In the genomic region with DNA sequence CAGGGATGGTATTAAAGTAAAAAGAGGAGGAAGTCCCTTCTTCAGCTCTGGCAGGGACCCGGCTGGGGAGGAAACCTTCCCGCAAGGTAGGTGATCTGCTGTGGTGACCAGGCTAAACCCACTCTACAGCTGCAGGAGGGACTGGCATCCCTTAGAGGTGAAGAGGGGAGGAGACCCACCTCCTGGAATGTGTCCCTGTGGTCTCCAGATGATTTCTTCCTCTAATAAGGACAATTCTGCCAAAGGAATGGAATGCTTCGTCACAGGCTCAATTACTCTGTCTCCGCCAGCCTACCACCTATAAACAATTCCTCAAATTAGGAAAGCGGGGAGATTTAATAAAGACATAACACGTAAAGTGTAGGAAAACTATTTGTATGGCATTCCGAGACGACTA, we compare ENCODE assay signal across 8 cellular contexts. TPM values are rescaled to one million over a fixed set of nuclear protein-coding genes. Genes with fewer than 3 reads are reported as not detected.
DNase-seq lines count a peak whose midpoint lies in the region; ATAC-seq, FAIRE-seq and TF ChIP-seq lines count a peak whose summit lies in the region.

No MANE protein-coding gene starts in this region.

- H3K4me2 ChIP-seq in K562 (ENCODE audit: insufficient read depth, low read length), result peak overlapping the region; percentile 82

- no peaks in the 10 kb centered on the region for H3K27me3 Mint-ChIP-seq in IgD-negative memory B cell

- peak overlapping the region in 2 of 3 donors; percentile 67 to 93 for H3K27ac Mint-ChIP-seq in IgD-negative memory B cell

- CTCF ChIA-PET in K562 (lab: Yijun Ruan, JAX; ENCODE audit: low intra/inter-chr PET ratio), result interaction anchor here (0.6 to 2.1 kb wide), 6 partner anchors 54 to 326 kb away, joined by 3 to 15 read pairs (median 3); no protein-coding TSS in a partner anchor

- 33% methylated on average over 6 of the region's 8 CpGs for WGBS in K562 (ENCODE audit: insufficient coverage, low coverage, missing lambda C conversion rate)
- WGBS in suprapubic skin, result 13% methylated on average over 8 of the region's 8 CpGs

- no peaks in the 10 kb centered on the region for H3K9me3 Mint-ChIP-seq in IgD-negative memory B cell

- BruUV-seq in K562 (replicated peaks; lab: Mats Ljungman, UMichigan), result TSS peak; percentile 84

- TF ChIP-seq CTCF in AG09309 (IDR thresholded peaks at IDR 0.05; ENCODE audit: control insufficient read depth, insufficient read depth, low read depth, low read length, missing control alignments) (no peak), K562 (IDR thresholded peaks at IDR 0.05 in 2 of 3, conservative IDR thresholded peaks at IDR 0.05 in 1 of 3; ENCODE audit: insufficient read depth in 2 of 3, low read depth in 1 of 3, low read length in 3 of 3) (no peak), suprapubic skin (IDR thresholded peaks at IDR 0.05) (no peak)

- ATAC-seq in K562, result no peak
- peak; percentile 1 for ATAC-seq in left colon
- no peak for ATAC-seq in GM19455 (IDR thresholded peaks at IDR 0.05; ENCODE audit: unreplicated experiment)

- H3K79me2 ChIP-seq in K562 (ENCODE audit: control insufficient read depth, insufficient read depth, low read length), result peaks cover 37% of the 10 kb centered on the region

- H3K9me3 ChIP-seq in K562 (replicated peaks; ENCODE audit: control insufficient read depth, insufficient read depth, low read depth, low read length) (no peaks in the 10 kb centered on the region), suprapubic skin (no peaks in the 10 kb centered on the region)

- peak; percentile 44 for FAIRE-seq in K562 (lab: Jason Lieb, UNC)

- peak overlapping the region; percentile 86 to 94 (median 90) for H3K4me3 Mint-ChIP-seq in IgD-negative memory B cell

- in situ Hi-C loops in K562 (cut with MboI), result loop anchor here (10.0 kb wide), 1 partner anchor 69 kb away; no protein-coding TSS in a partner anchor

- H4K20me1 ChIP-seq in K562 (replicated peaks; ENCODE audit: control insufficient read depth, insufficient read depth, low read length), result peaks cover 11% of the 10 kb centered on the region; the same call in 1 of the 2 replicates

- peaks cover 27 to 32% (median 27%) of the 10 kb centered on the region in 3 donors for H3K4me1 Mint-ChIP-seq in IgD-negative memory B cell

- TF ChIP-seq POLR2A in K562 (conservative IDR thresholded peaks at IDR 0.05) (no peak), suprapubic skin (IDR thresholded peaks at IDR 0.05) (no peak)

- H3K4me3 ChIP-seq in AG09309 (ENCODE audit: control insufficient read depth, low read depth, low read length), result peak overlapping the region; percentile 52
- H3K4me3 ChIP-seq in K562, result peak overlapping the region; percentile 68
- peak overlapping the region; percentile 62 for H3K4me3 ChIP-seq in suprapubic skin

- peak overlapping the region; percentile 64 for H3K27ac ChIP-seq in K562 (ENCODE audit: extremely low read depth, low read depth, low read length)
- H3K27ac ChIP-seq in suprapubic skin, result peak overlapping the region; percentile 64

- peak overlapping the region; percentile 97 for H2AFZ ChIP-seq in K562 (ENCODE audit: low read depth, low read length)

- H3K36me3 Mint-ChIP-seq in IgD-negative memory B cell, result no peaks in the 10 kb centered on the region

- no peak for TF ChIP-seq EP300 in K562 (IDR thresholded peaks at IDR 0.05; ENCODE audit: low read length)
- TF ChIP-seq EP300 in suprapubic skin (IDR thresholded peaks at IDR 0.05), result no peak

- peaks cover 2 to 9% of the 10 kb centered on the region in 2 experiments; a peak in 3 of 5 replicates for H3K4me1 ChIP-seq in K562 (replicated peaks in 1 of 2; ENCODE audit: control insufficient read depth in 2 of 2, insufficient read depth in 2 of 2, low read length in 2 of 2)
- peaks cover 32% of the 10 kb centered on the region for H3K4me1 ChIP-seq in suprapubic skin

- intact Hi-C loops in K562 (cut with micrococcal nuclease), result loop anchor here (1.0 to 5.0 kb wide), 4 partner anchors 54 to 1137 kb away; no protein-coding TSS in a partner anchor
- intact Hi-C loops in left colon (cut with DNase I, micrococcal nuclease), result loop anchor here in 1 of 2 donors (2.0 kb wide), 1 partner anchor 53 kb away; no protein-coding TSS in a partner anchor
- intact Hi-C loops in posterior vena cava (cut with DNase I), result loop anchor here (5.0 to 10.0 kb wide), 3 partner anchors 52 to 1149 kb away; no protein-coding TSS in a partner anchor

- TF ChIP-seq RAD21 in K562 (CRISPR knock-in tag; conservative IDR thresholded peaks at IDR 0.05 in 1 of 2, IDR thresholded peaks at IDR 0.05 in 1 of 2), result no peak

- H3K36me3 ChIP-seq in K562 (ENCODE audit: control insufficient read depth, insufficient read depth, low read length), result no peaks in the 10 kb centered on the region
- H3K36me3 ChIP-seq in suprapubic skin, result no peaks in the 10 kb centered on the region

- peak overlapping the region; percentile 53 to 72; a peak in 3 of 4 replicates for H3K9ac ChIP-seq in K562 (ENCODE audit: insufficient read depth in 1 of 2, low read depth in 2 of 2, low read length in 2 of 2)

- no peak for DNase-seq in AG09309 (ENCODE audit: low read depth)
- DNase-seq in K562 (ENCODE audit: extremely low read depth in 1 of 4, low spot score in 3 of 4), result no peak
- DNase-seq in left colon, result peak; percentile 18 to 33
- no peak for DNase-seq in suprapubic skin (ENCODE audit: low spot score in 2 of 2)
- no peak for DNase-seq in NCI-H128 (lab: John Stamatoyannopoulos, UW; ENCODE audit: unreplicated experiment)
- DNase-seq in posterior vena cava (ENCODE audit: low spot score), result no peak

- POLR2A ChIA-PET in K562 (lab: Yijun Ruan, JAX), result interaction anchor here (0.6 kb wide), 1 partner anchor 228 kb away, joined by 3 read pairs; no protein-coding TSS in a partner anchor

- H3K9me1 ChIP-seq in K562 (ENCODE audit: control insufficient read depth, insufficient read depth, low read length), result no peaks in the 10 kb centered on the region

- H3K27me3 ChIP-seq in K562 (ENCODE audit: control insufficient read depth in 2 of 2, insufficient read depth in 2 of 2, low read length in 2 of 2), result no peaks in the 10 kb centered on the region
- H3K27me3 ChIP-seq in suprapubic skin, result no peaks in the 10 kb centered on the region

TF ChIP-seq in K562, 482 proteins besides CTCF, POLR2A, EP300 and RAD21 (continues in another document):
- TF ChIP-seq MAFF (IDR thresholded peaks at IDR 0.05; ENCODE audit: low read length), result no peak

RNA-seq across cellular contexts. Expression of a gene that starts 0.6 kb away (rescaled TPM):
- 31.1 TPM for polyA plus RNA-seq in IgD-negative memory B cell
- 12.8 and 71.8 TPM in 2 replicates for total RNA-seq in K562 (2011; cell fraction: chromatin; rRNA removed; ENCODE audit: low replicate concordance)
- total RNA-seq in K562 (2011; cell fraction: nucleolus; rRNA removed), result 5.8 and 9.7 TPM in 2 replicates
- total RNA-seq in K562 (2011; cell fraction: nucleoplasm; rRNA removed), result 20.5 and 29.9 TPM in 2 replicates
- 13.1 and 13.5 TPM in 2 replicates for total RNA-seq in K562 (2014; rRNA removed)
- 14.4 and 15.6 TPM in 2 replicates for total RNA-seq in K562 (2014; rRNA removed; fragmentation: Illumina TruSeq; extraction: Trizol)
- 19.3 and 20.8 TPM in 2 replicates for total RNA-seq in K562 (2015; rRNA removed; fragmentation: Illumina TruSeq; extraction: Trizol)
- 23.7 TPM in 2 replicates for total RNA-seq in K562 (2021)
- polyA plus RNA-seq in K562 (2011; rRNA removed), result 6.2 and 10.2 TPM in 2 replicates
- 1.9 and 2.9 TPM in 2 replicates for polyA plus RNA-seq in K562 (2011; cell fraction: cytosol; rRNA removed)
- polyA plus RNA-seq in K562 (2011; cell fraction: nucleus; rRNA removed), result 5.9 and 7.5 TPM in 2 replicates
- polyA plus RNA-seq in K562 (2012), result 6.5 and 10.7 TPM in 2 replicates
- polyA plus RNA-seq in K562 (2014; fragmentation: Illumina TruSeq; extraction: Trizol), result 12.6 and 19.2 TPM in 2 replicates
- 1 to 10 TPM; 6.2 TPM for polyA plus RNA-seq in K562 (2014; fragmentation: Nextera tagmentation; extraction: Ambion mirVana)
- polyA plus RNA-seq in K562 (2014; rRNA removed), result 10.6 and 13.0 TPM in 2 replicates
- 31.5 and 31.8 TPM in 2 replicates for polyA minus RNA-seq in K562 (2011; rRNA and poly(A)+ RNA removed)
- polyA minus RNA-seq in K562 (2011; cell fraction: cytosol; rRNA and poly(A)+ RNA removed), result 12.0 and 20.3 TPM in 2 replicates
- polyA minus RNA-seq in K562 (2011; cell fraction: nucleus; rRNA and poly(A)+ RNA removed), result 20.5 and 34.2 TPM in 2 replicates
- 10 to 100 TPM; 29.2 to 29.7 TPM for total RNA-seq in left colon
- 10 to 100 TPM; 17.8 to 48.2 (median 28.5) TPM for total RNA-seq in suprapubic skin
- total RNA-seq in posterior vena cava, result 10 to 100 TPM; 38.8 to 43.1 TPM

RNA-seq across cellular contexts. Expression of a gene that starts 47.0 kb away (rescaled TPM):
- 114 TPM for polyA plus RNA-seq in IgD-negative memory B cell
- total RNA-seq in K562 (2011; cell fraction: chromatin; rRNA removed; ENCODE audit: low replicate concordance), result 34.0 and 182 TPM in 2 replicates
- 12.3 and 20.1 TPM in 2 replicates for total RNA-seq in K562 (2011; cell fraction: nucleolus; rRNA removed)
- total RNA-seq in K562 (2011; cell fraction: nucleoplasm; rRNA removed), result 82.9 and 163 TPM in 2 replicates
- total RNA-seq in K562 (2014; rRNA removed), result 33.9 and 34.9 TPM in 2 replicates
- total RNA-seq in K562 (2014; rRNA removed; fragmentation: Illumina TruSeq; extraction: Trizol), result 76.4 and 87.4 TPM in 2 replicates
- 52.2 and 58.3 TPM in 2 replicates for total RNA-seq in K562 (2015; rRNA removed; fragmentation: Illumina TruSeq; extraction: Trizol)
- 42.4 and 45.9 TPM in 2 replicates for total RNA-seq in K562 (2021)
- polyA plus RNA-seq in K562 (2011; rRNA removed), result 45.0 and 56.6 TPM in 2 replicates
- 4.4 and 10.9 TPM in 2 replicates for polyA plus RNA-seq in K562 (2011; cell fraction: cytosol; rRNA removed)
- polyA plus RNA-seq in K562 (2011; cell fraction: nucleus; rRNA removed), result 24.9 and 29.1 TPM in 2 replicates
- 29.5 and 32.7 TPM in 2 replicates for polyA plus RNA-seq in K562 (2012)
- 41.5 and 58.0 TPM in 2 replicates for polyA plus RNA-seq in K562 (2014; fragmentation: Illumina TruSeq; extraction: Trizol)
- polyA plus RNA-seq in K562 (2014; fragmentation: Nextera tagmentation; extraction: Ambion mirVana), result 10 to 100 TPM; 46.2 to 46.5 TPM
- polyA plus RNA-seq in K562 (2014; rRNA removed), result 39.0 and 48.7 TPM in 2 replicates
- 46.1 and 56.4 TPM in 2 replicates for polyA minus RNA-seq in K562 (2011; rRNA and poly(A)+ RNA removed)
- 10.5 and 10.8 TPM in 2 replicates for polyA minus RNA-seq in K562 (2011; cell fraction: cytosol; rRNA and poly(A)+ RNA removed)
- 27.7 and 48.0 TPM in 2 replicates for polyA minus RNA-seq in K562 (2011; cell fraction: nucleus; rRNA and poly(A)+ RNA removed)
- total RNA-seq in left colon, result 100 to 1,000 TPM in 1 of 2 donors, 10 to 100 TPM in 1; 87.6 to 101 TPM
- 100 to 1,000 TPM in 3 of 4 donors, 10 to 100 TPM in 1; 79.8 to 722 (median 131) TPM for total RNA-seq in suprapubic skin
- 100 to 1,000 TPM; 130 to 137 TPM for total RNA-seq in posterior vena cava

Comparison
In these comparisons a context has a peak if more than half of its experiments do, and no peak if none do; other contexts are left out.
1. DNase-seq: peak in left colon (2 of 2); none in AG09309 (single experiment), K562 (0 of 4), suprapubic skin (0 of 2), NCI-H128 (single experiment) and posterior vena cava (single experiment).
2. Peak in every context shown above with its lines, with median percentiles within 50 percentile points of each other: H3K4me3 ChIP-seq.